Comparison of ENCODE assay signal across 26 cellular contexts in genomic region chr6:156256161-156256560, GRCh38.
DNase-seq lines count a peak whose midpoint lies in the region; ATAC-seq and TF ChIP-seq lines count a peak whose summit lies in the region.
"Had no signal": no experiment of that assay in that cellular context is flagged by ENCODE, and none has a peak within 500 bp of the region (broad histone marks: within the 10 kb centered on the region; RNA-seq: fewer than 3 reads in every experiment).

No MANE protein-coding gene starts in this region.

- H3K36me3 Mint-ChIP-seq in activated T-cell treated with anti-CD3 and anti-CD28 coated beads, Interleukin-2, amount 50 U/mL, for 24 hours (ENCODE audit: low read depth): no peaks in the 10 kb centered on the region
- no peaks in the 10 kb centered on the region for H3K36me3 Mint-ChIP-seq in activated B cell treated with CpG ODN at 0.5 μM for 24 hours (ENCODE audit: low read depth)
- H3K36me3 Mint-ChIP-seq in stimulated activated effector memory CD8-positive, alpha-beta T cell treated with anti-CD3 and anti-CD28 coated beads, Interleukin-12 subunit alpha, Interleukin-12 subunit beta, amount 100 ng/mL, for 72 hours: no peaks in the 10 kb centered on the region

- peak overlapping the region; percentile 28 for H3K4me3 Mint-ChIP-seq in activated T-cell treated with anti-CD3 and anti-CD28 coated beads, Interleukin-2, amount 50 U/mL, for 24 hours
- no peak overlapping the region for H3K4me3 Mint-ChIP-seq in activated B cell treated with CpG ODN at 0.5 μM for 24 hours
- H3K4me3 Mint-ChIP-seq in stimulated activated effector memory CD8-positive, alpha-beta T cell treated with anti-CD3 and anti-CD28 coated beads, Interleukin-12 subunit alpha, Interleukin-12 subunit beta, amount 100 ng/mL, for 72 hours: no peak overlapping the region
- H3K4me3 Mint-ChIP-seq: dendritic cell treated with granulocyte-macrophage colony-stimulating factor and Interleukin-4, amounts not matched to agents 40 ng/mL and 50 ng/mL, for 4 days; H9; naive B cell; T-helper 1 cell treated with Interleukin-12 subunit alpha and Interleukin-12 subunit beta and Interleukin-4 antibody, amounts not matched to agents 30 μg/mL and 1 μg/mL, for 36 hours had no signal

- H3K27ac Mint-ChIP-seq in activated T-cell treated with anti-CD3 and anti-CD28 coated beads, Interleukin-2, amount 50 U/mL, for 24 hours: peak overlapping the region; percentile 75
- no peak overlapping the region for H3K27ac Mint-ChIP-seq in activated B cell treated with CpG ODN at 0.5 μM for 24 hours
- H3K27ac Mint-ChIP-seq in stimulated activated effector memory CD8-positive, alpha-beta T cell treated with anti-CD3 and anti-CD28 coated beads, Interleukin-12 subunit alpha, Interleukin-12 subunit beta, amount 100 ng/mL, for 72 hours: no peak overlapping the region
- H3K27ac Mint-ChIP-seq: dendritic cell treated with granulocyte-macrophage colony-stimulating factor and Interleukin-4, amounts not matched to agents 40 ng/mL and 50 ng/mL, for 4 days; H9; T-helper 1 cell treated with Interleukin-12 subunit alpha and Interleukin-12 subunit beta and Interleukin-4 antibody, amounts not matched to agents 30 μg/mL and 1 μg/mL, for 36 hours had no signal

- no peaks in the 10 kb centered on the region for H3K4me1 ChIP-seq in osteoblast (ENCODE audit: insufficient read depth, low read length)
- H3K4me1 ChIP-seq: ascending aorta, gastroesophageal sphincter, left ventricle myocardium inferior, tibial artery had no signal

- CTCF ChIA-PET in activated B cell treated with CpG ODN at 0.5 μM for 24 hours (lab: Charles Lee): no interaction called here

- no peaks in the 10 kb centered on the region for H3K79me2 ChIP-seq in osteoblast (ENCODE audit: insufficient read depth, low read length)

- POLR2A ChIA-PET in activated B cell treated with CpG ODN at 0.5 μM for 24 hours (lab: Charles Lee): no interaction called here

- H3K9me3 Mint-ChIP-seq in activated T-cell treated with anti-CD3 and anti-CD28 coated beads, Interleukin-2, amount 50 U/mL, for 24 hours: peaks cover 10% of the 10 kb centered on the region
- no peaks in the 10 kb centered on the region for H3K9me3 Mint-ChIP-seq in activated B cell treated with CpG ODN at 0.5 μM for 24 hours
- H3K9me3 Mint-ChIP-seq in stimulated activated effector memory CD8-positive, alpha-beta T cell treated with anti-CD3 and anti-CD28 coated beads, Interleukin-12 subunit alpha, Interleukin-12 subunit beta, amount 100 ng/mL, for 72 hours: peaks cover 3% of the 10 kb centered on the region
- H3K9me3 Mint-ChIP-seq: dendritic cell treated with granulocyte-macrophage colony-stimulating factor and Interleukin-4, amounts not matched to agents 40 ng/mL and 50 ng/mL, for 4 days had no signal

- TF ChIP-seq CTCF in activated B cell treated with CpG ODN at 0.5 μM for 24 hours (IDR thresholded peaks at IDR 0.05): no peak
- no peak for TF ChIP-seq CTCF in osteoblast (IDR thresholded peaks at IDR 0.05; ENCODE audit: extremely low read depth, low read depth, low read length)

- DNase-seq in activated T-cell treated with anti-CD3 and anti-CD28 coated beads, Interleukin-2, amount 50 U/mL, for 24 hours: peak; percentile 51
- DNase-seq in activated T-cell treated with anti-CD3 and anti-CD28 coated beads, Interleukin-2, amount 50 U/mL, for 1 hour: no peak
- peak; percentile 22 for DNase-seq in MV-4-11 (lab: John Stamatoyannopoulos, UW)
- DNase-seq in activated B cell treated with CpG ODN at 0.5 μM for 24 hours: no peak
- no peak for DNase-seq in stimulated activated effector memory CD8-positive, alpha-beta T cell treated with anti-CD3 and anti-CD28 coated beads, Interleukin-12 subunit alpha, Interleukin-12 subunit beta, amount 100 ng/mL, for 72 hours (ENCODE audit: low spot score in 2 of 2)
- no peak for DNase-seq in osteoblast (ENCODE audit: insufficient read length, low spot score, missing footprints)
- no peak for DNase-seq in NCI-H187 treated with DMSO at 0.1 percent for 48 hours (lab: John Stamatoyannopoulos, UW)
- DNase-seq: activated gamma-delta T cell; caudate nucleus; H9; hypothalamus; left ventricle myocardium inferior; naive B cell; NCI-H1092 treated with DMSO at 0.1 percent for 48 hours; NCI-H1930; NCI-H526 treated with DMSO at 0.1 percent for 48 hours; RPMI8226; stimulated activated naive CD4-positive, alpha-beta T cell treated with Interleukin-2 at 50 U/mL for 16 hours; tibial artery; WERI-Rb-1 had no signal

- no peaks in the 10 kb centered on the region for H4K20me1 ChIP-seq in osteoblast (ENCODE audit: insufficient read depth, low read length)

- no peak overlapping the region for H2AFZ ChIP-seq in osteoblast (ENCODE audit: low read length)

- no peak overlapping the region for H3K27ac ChIP-seq in osteoblast (ENCODE audit: low read depth, low read length)
- H3K27ac ChIP-seq: ascending aorta, gastroesophageal sphincter, left ventricle myocardium inferior, skin epidermis, tibial artery, WERI-Rb-1 had no signal

- no peak overlapping the region for H3K4me2 ChIP-seq in osteoblast (ENCODE audit: insufficient read depth, low read length)

- no peaks in the 10 kb centered on the region for H3K27me3 ChIP-seq in osteoblast (ENCODE audit: insufficient read depth, low read length)
- H3K27me3 ChIP-seq: ascending aorta, gastroesophageal sphincter, tibial artery had no signal

- no peak overlapping the region for H3K4me3 ChIP-seq in osteoblast (ENCODE audit: insufficient read depth, low read length)
- H3K4me3 ChIP-seq: ascending aorta, gastroesophageal sphincter, left ventricle myocardium inferior, skin epidermis, tibial artery had no signal

- H3K4me1 Mint-ChIP-seq in activated T-cell treated with anti-CD3 and anti-CD28 coated beads, Interleukin-2, amount 50 U/mL, for 24 hours (ENCODE audit: low read depth): peaks cover 33% of the 10 kb centered on the region
- peaks cover 9% of the 10 kb centered on the region for H3K4me1 Mint-ChIP-seq in activated B cell treated with CpG ODN at 0.5 μM for 24 hours
- H3K4me1 Mint-ChIP-seq in stimulated activated effector memory CD8-positive, alpha-beta T cell treated with anti-CD3 and anti-CD28 coated beads, Interleukin-12 subunit alpha, Interleukin-12 subunit beta, amount 100 ng/mL, for 72 hours: no peaks in the 10 kb centered on the region

- peaks cover 2% of the 10 kb centered on the region for H3K9me3 ChIP-seq in osteoblast (ENCODE audit: low read depth, low read length)
- H3K9me3 ChIP-seq: ascending aorta, gastroesophageal sphincter, left ventricle myocardium inferior, tibial artery had no signal

- ATAC-seq in activated B cell treated with CpG ODN at 0.5 μM for 24 hours (ENCODE audit: low read depth) (peak; percentile 52), GM19035 (IDR thresholded peaks at IDR 0.05; ENCODE audit: unreplicated experiment) (no peak)
- peak; percentile 79 for ATAC-seq in stimulated activated effector memory CD8-positive, alpha-beta T cell treated with anti-CD3 and anti-CD28 coated beads, Interleukin-12 subunit alpha, Interleukin-12 subunit beta, amount 100 ng/mL, for 72 hours
- ATAC-seq: gastroesophageal sphincter had no signal

- no peaks in the 10 kb centered on the region for H3K27me3 Mint-ChIP-seq in activated T-cell treated with anti-CD3 and anti-CD28 coated beads, Interleukin-2, amount 50 U/mL, for 24 hours
- no peaks in the 10 kb centered on the region for H3K27me3 Mint-ChIP-seq in activated B cell treated with CpG ODN at 0.5 μM for 24 hours
- H3K27me3 Mint-ChIP-seq: dendritic cell treated with granulocyte-macrophage colony-stimulating factor and Interleukin-4, amounts not matched to agents 40 ng/mL and 50 ng/mL, for 4 days had no signal

- H3K36me3 ChIP-seq in osteoblast (ENCODE audit: insufficient read depth, low read length): no peaks in the 10 kb centered on the region
- H3K36me3 ChIP-seq: ascending aorta, gastroesophageal sphincter, left ventricle myocardium inferior, tibial artery, WERI-Rb-1 had no signal

- intact Hi-C loops in activated B cell treated with CpG ODN at 0.5 μM for 24 hours (cut with micrococcal nuclease): no loop called here

Comparison
In these comparisons a context has a peak if more than half of its experiments do, and no peak if none do; other contexts are left out.
1. DNase-seq: peak in activated T-cell treated with anti-CD3 and anti-CD28 coated beads, Interleukin-2, amount 50 U/mL, for 24 hours (single experiment) and MV-4-11 (single experiment); none in activated T-cell treated with anti-CD3 and anti-CD28 coated beads, Interleukin-2, amount 50 U/mL, for 1 hour (single experiment), activated B cell treated with CpG ODN at 0.5 μM for 24 hours (single experiment), stimulated activated effector memory CD8-positive, alpha-beta T cell treated with anti-CD3 and anti-CD28 coated beads, Interleukin-12 subunit alpha, Interleukin-12 subunit beta, amount 100 ng/mL, for 72 hours (0 of 2), osteoblast (single experiment) and NCI-H187 treated with DMSO at 0.1 percent for 48 hours (single experiment).